In the genomic region with DNA sequence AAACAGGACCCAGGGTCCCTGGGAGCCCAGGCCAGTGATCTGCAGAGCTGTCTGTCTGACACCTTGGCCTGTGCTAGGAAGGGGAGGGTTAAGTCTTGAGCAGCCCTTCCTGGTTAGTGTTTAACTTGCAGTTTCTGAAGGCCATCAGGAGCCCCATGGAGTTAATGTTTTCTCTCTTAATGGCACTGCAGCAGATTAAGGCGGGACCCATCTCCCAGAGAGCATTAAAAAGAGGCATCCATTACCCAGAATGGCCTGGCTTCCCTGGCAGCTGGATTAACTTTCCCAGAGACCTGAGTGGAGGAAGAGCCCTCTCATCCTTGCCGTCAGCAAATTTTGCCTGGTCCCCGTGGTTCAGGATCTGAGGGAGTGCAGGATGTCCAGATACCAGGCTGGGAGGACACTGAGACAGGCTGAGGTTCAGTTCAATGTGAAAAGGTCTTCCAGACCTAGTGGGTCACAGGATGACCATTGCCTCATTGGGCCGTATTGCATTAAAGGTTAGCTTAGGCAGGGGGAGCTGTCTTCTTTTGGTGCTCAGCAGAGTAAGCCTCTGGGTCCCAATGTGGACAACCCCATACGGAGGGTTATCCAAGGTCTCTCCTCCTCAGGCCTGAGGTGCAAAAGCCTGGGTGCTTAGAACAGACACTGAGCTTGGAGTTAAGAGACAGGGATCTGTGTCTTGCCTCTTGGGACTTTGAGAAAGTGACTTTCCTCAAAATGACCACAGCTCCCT, we compare ENCODE assay signal across 28 cellular contexts.
DNase-seq lines count a peak whose midpoint lies in the region; ATAC-seq, FAIRE-seq and TF ChIP-seq lines count a peak whose summit lies in the region.
"Had no signal": no experiment of that assay in that cellular context is flagged by ENCODE, and none has a peak within 500 bp of the region (broad histone marks: within the 10 kb centered on the region; RNA-seq: fewer than 3 reads in every experiment).

No MANE protein-coding gene starts in this region.

- H3K9ac ChIP-seq in endodermal cell (ENCODE audit: extremely low read depth, low read length, poor library complexity, severe bottlenecking): no peak overlapping the region
- H3K9ac ChIP-seq: BLaER1 had no signal

- H3K4me3 Mint-ChIP-seq in GM23338 (no peak overlapping the region), endodermal cell (no peak overlapping the region), nephron (no peak overlapping the region), endothelial cell (ENCODE audit: unreplicated experiment) (no peak overlapping the region)
- H3K4me3 Mint-ChIP-seq: activated CD8-positive, alpha-beta T cell treated with anti-CD3 and anti-CD28 coated beads for 36 hours; activated naive CD8-positive, alpha-beta T cell treated with anti-CD3 and anti-CD28 coated beads for 36 hours; HFFc6; natural killer cell treated with Interleukin-12 subunit alpha and Interleukin-12 subunit beta and Interleukin-15 and Interleukin-18, amount 100 ng/mL, for 72 hours; T-helper 1 cell treated with Interleukin-12 subunit alpha and Interleukin-12 subunit beta and Interleukin-4 antibody, amounts not matched to agents 30 μg/mL and 1 μg/mL, for 36 hours had no signal

- TF ChIP-seq CTCF in GM23338 (conservative IDR thresholded peaks at IDR 0.05; ENCODE audit: low read depth in 2 of 2) (peak in 1 of 2 experiments; percentile 47; a peak in 2 of 4 replicates), endodermal cell (conservative IDR thresholded peaks at IDR 0.05) (peak; percentile 58), nephron (IDR thresholded peaks at IDR 0.05; ENCODE audit: unreplicated experiment in 3 of 3) (no peak), endothelial cell (IDR thresholded peaks at IDR 0.05; ENCODE audit: unreplicated experiment) (no peak), D721Med (IDR thresholded peaks at IDR 0.05; ENCODE audit: insufficient read depth, missing control alignments) (no peak)

- H3K36me3 ChIP-seq in GM23338 (ENCODE audit: insufficient read depth) (no peaks in the 10 kb centered on the region), endodermal cell (ENCODE audit: control insufficient read depth, insufficient read depth, low read length) (no peaks in the 10 kb centered on the region)
- H3K36me3 ChIP-seq: BLaER1, cardiac muscle cell, colonic mucosa, spleen, upper lobe of left lung had no signal

- H3K27ac Mint-ChIP-seq in GM23338 (no peak overlapping the region), endodermal cell (no peak overlapping the region), nephron (peak overlapping the region in 2 of 3 experiments; percentile 52 to 78), endothelial cell (ENCODE audit: unreplicated experiment) (no peak overlapping the region)
- H3K27ac Mint-ChIP-seq: activated CD8-positive, alpha-beta T cell treated with anti-CD3 and anti-CD28 coated beads for 36 hours; activated naive CD8-positive, alpha-beta T cell treated with anti-CD3 and anti-CD28 coated beads for 36 hours; HFFc6; natural killer cell treated with Interleukin-12 subunit alpha and Interleukin-12 subunit beta and Interleukin-15 and Interleukin-18, amount 100 ng/mL, for 72 hours; T-helper 1 cell treated with Interleukin-12 subunit alpha and Interleukin-12 subunit beta and Interleukin-4 antibody, amounts not matched to agents 30 μg/mL and 1 μg/mL, for 36 hours had no signal

- FAIRE-seq in D721Med (lab: Jason Lieb, UNC): no peak
- FAIRE-seq: HepG2, TTC549 had no signal

- no peak overlapping the region for H3K4me3 ChIP-seq in GM23338
- H3K4me3 ChIP-seq in endodermal cell (ENCODE audit: low read length): no peak overlapping the region
- H3K4me3 ChIP-seq: BLaER1, cardiac muscle cell, colonic mucosa, SK-N-MC, spleen, upper lobe of left lung had no signal

- DNase-seq in GM23338 (ENCODE audit: low spot score) (peak; percentile 26), NCI-H2227 treated with DMSO at 0.1 percent for 48 hours (lab: John Stamatoyannopoulos, UW) (peak; percentile 67), endodermal cell (no peak), endothelial cell (ENCODE audit: low spot score) (no peak), D721Med (ENCODE audit: insufficient read length, low spot score) (no peak), D341Med (ENCODE audit: low spot score) (no peak)
- no peak for DNase-seq in stimulated activated CD4-positive, alpha-beta T cell treated with anti-CD3 and anti-CD28 coated beads, Interleukin-4, amount 100 ng/mL, for 4 hours
- DNase-seq: activated CD4-positive, CD25-positive, alpha-beta regulatory T cell treated with anti-CD3 and anti-CD28 coated beads, Interleukin-2, amount 50 U/mL, for 72 hours; activated CD8-positive, alpha-beta T cell treated with anti-CD3 and anti-CD28 coated beads for 36 hours; activated naive CD8-positive, alpha-beta T cell treated with anti-CD3 and anti-CD28 coated beads for 36 hours; activated T-cell treated with anti-CD3 and anti-CD28 coated beads for 4 hours; aorta; colonic mucosa; DND-41; HFFc6; hypothalamus; NCI-H1930; OCI-M1; spleen; upper lobe of left lung had no signal

- H2AFZ ChIP-seq in GM23338: no peak overlapping the region

- H3K9me3 ChIP-seq in endodermal cell (ENCODE audit: control insufficient read depth, low read length): no peaks in the 10 kb centered on the region
- H3K9me3 ChIP-seq: BLaER1, colonic mucosa, upper lobe of left lung had no signal

- H3K9me3 Mint-ChIP-seq in GM23338: no peaks in the 10 kb centered on the region
- no peaks in the 10 kb centered on the region for H3K9me3 Mint-ChIP-seq in endodermal cell
- no peaks in the 10 kb centered on the region for H3K9me3 Mint-ChIP-seq in nephron
- no peaks in the 10 kb centered on the region for H3K9me3 Mint-ChIP-seq in endothelial cell (ENCODE audit: unreplicated experiment)
- H3K9me3 Mint-ChIP-seq: activated CD8-positive, alpha-beta T cell treated with anti-CD3 and anti-CD28 coated beads for 36 hours; activated naive CD8-positive, alpha-beta T cell treated with anti-CD3 and anti-CD28 coated beads for 36 hours; HFFc6; natural killer cell treated with Interleukin-12 subunit alpha and Interleukin-12 subunit beta and Interleukin-15 and Interleukin-18, amount 100 ng/mL, for 72 hours; T-helper 1 cell treated with Interleukin-12 subunit alpha and Interleukin-12 subunit beta and Interleukin-4 antibody, amounts not matched to agents 30 μg/mL and 1 μg/mL, for 36 hours had no signal

- no peaks in the 10 kb centered on the region for H3K9me2 ChIP-seq in GM23338 (ENCODE audit: insufficient read depth)

- H3K27me3 Mint-ChIP-seq in GM23338 (ENCODE audit: insufficient read depth, low read depth, poor library complexity): peaks cover 8% of the 10 kb centered on the region
- peaks cover 6% of the 10 kb centered on the region for H3K27me3 Mint-ChIP-seq in endodermal cell (ENCODE audit: insufficient read depth)
- H3K27me3 Mint-ChIP-seq in nephron (ENCODE audit: low read depth): peaks cover 37% of the 10 kb centered on the region
- no peaks in the 10 kb centered on the region for H3K27me3 Mint-ChIP-seq in endothelial cell (ENCODE audit: unreplicated experiment)

- peak; percentile 58 for ATAC-seq in GM23338
- ATAC-seq: activated CD8-positive, alpha-beta T cell treated with anti-CD3 and anti-CD28 coated beads for 36 hours; HepG2; natural killer cell treated with Interleukin-12 subunit alpha and Interleukin-12 subunit beta and Interleukin-15 and Interleukin-18, amount 100 ng/mL, for 72 hours had no signal

- 73 to 81% methylated on average over 4 to 5 of the region's 5 CpGs for WGBS in endodermal cell (ENCODE audit: insufficient coverage in 1 of 2, insufficient read length in 1 of 2), 2 experiments

- H3K36me3 Mint-ChIP-seq in GM23338 (ENCODE audit: low read depth) (no peaks in the 10 kb centered on the region), endodermal cell (ENCODE audit: low read depth) (no peaks in the 10 kb centered on the region), nephron (ENCODE audit: low read depth) (no peaks in the 10 kb centered on the region), endothelial cell (ENCODE audit: low read depth, unreplicated experiment) (no peaks in the 10 kb centered on the region)
- H3K36me3 Mint-ChIP-seq: activated naive CD8-positive, alpha-beta T cell treated with anti-CD3 and anti-CD28 coated beads for 36 hours; natural killer cell treated with Interleukin-12 subunit alpha and Interleukin-12 subunit beta and Interleukin-15 and Interleukin-18, amount 100 ng/mL, for 72 hours had no signal

- no peaks in the 10 kb centered on the region for H3F3A ChIP-seq in GM23338 (replicated peaks; ENCODE audit: low read depth)

- H3K79me2 ChIP-seq in GM23338 (replicated peaks; ENCODE audit: insufficient read depth): no peaks in the 10 kb centered on the region

- H4K20me1 ChIP-seq in GM23338 (replicated peaks; ENCODE audit: insufficient read depth): no peaks in the 10 kb centered on the region
- H4K20me1 ChIP-seq: BLaER1 had no signal

- no peak overlapping the region for H3K27ac ChIP-seq in GM23338 (ENCODE audit: low read depth)
- no peak overlapping the region for H3K27ac ChIP-seq in endodermal cell (ENCODE audit: low read depth, low read length)
- H3K27ac ChIP-seq: BLaER1, cardiac muscle cell, colonic mucosa, SK-N-MC, spleen, upper lobe of left lung had no signal

- H3K4me1 Mint-ChIP-seq in GM23338 (no peaks in the 10 kb centered on the region), endodermal cell (peaks cover 6% of the 10 kb centered on the region), nephron (no peaks in the 10 kb centered on the region), endothelial cell (ENCODE audit: unreplicated experiment) (no peaks in the 10 kb centered on the region)
- H3K4me1 Mint-ChIP-seq: activated naive CD8-positive, alpha-beta T cell treated with anti-CD3 and anti-CD28 coated beads for 36 hours had no signal

- H3K4me1 ChIP-seq in GM23338 (ENCODE audit: insufficient read depth): no peaks in the 10 kb centered on the region
- peaks cover 5% of the 10 kb centered on the region for H3K4me1 ChIP-seq in endodermal cell (ENCODE audit: control insufficient read depth, insufficient read depth, low read length)
- H3K4me1 ChIP-seq: BLaER1, colonic mucosa, spleen, upper lobe of left lung had no signal

- H3K4me2 ChIP-seq in GM23338: no peak overlapping the region
- H3K4me2 ChIP-seq: BLaER1 had no signal

- no peaks in the 10 kb centered on the region for H3K27me3 ChIP-seq in GM23338 (ENCODE audit: insufficient read depth)
- H3K27me3 ChIP-seq in endodermal cell (ENCODE audit: control insufficient read depth, insufficient read depth, low read length, poor library complexity, severe bottlenecking): no peaks in the 10 kb centered on the region
- H3K27me3 ChIP-seq: BLaER1, cardiac muscle cell, colonic mucosa, upper lobe of left lung had no signal

TF ChIP-seq in GM23338, 12 proteins besides CTCF, POLR2A, EP300 and RAD21:
- TF ChIP-seq ZNF114 (CRISPR knock-in tag; IDR thresholded peaks at IDR 0.05): no peak
- no peak for TF ChIP-seq STAT1 (IDR thresholded peaks at IDR 0.05; ENCODE audit: unreplicated experiment)
- TF ChIP-seq CREB1 (CRISPR knock-in tag; IDR thresholded peaks at IDR 0.05; ENCODE audit: low read depth): no peak
- TF ChIP-seq ZNF331 (CRISPR knock-in tag; IDR thresholded peaks at IDR 0.05; ENCODE audit: low read depth): no peak
- no peak for TF ChIP-seq EZH2phosphoT487 (IDR thresholded peaks at IDR 0.05; ENCODE audit: unreplicated experiment)

Comparison
In these comparisons a context has a peak if more than half of its experiments do, and no peak if none do; other contexts are left out.
1. DNase-seq: peak in GM23338 (single experiment) and NCI-H2227 treated with DMSO at 0.1 percent for 48 hours (single experiment); none in endodermal cell (single experiment), endothelial cell (single experiment), D721Med (single experiment), stimulated activated CD4-positive, alpha-beta T cell treated with anti-CD3 and anti-CD28 coated beads, Interleukin-4, amount 100 ng/mL, for 4 hours (0 of 2) and D341Med (single experiment).
2. H3K27ac Mint-ChIP-seq: peak in nephron (2 of 3); none in GM23338 (single experiment), endodermal cell (single experiment) and endothelial cell (single experiment).